1 cellular context compared by ENCODE assay signal in genomic region chr17:60524463-60525346, GRCh38.
TF ChIP-seq lines count a peak whose summit lies in the region.

No MANE protein-coding gene starts in this region.

TF ChIP-seq in GM23338, 12 proteins besides CTCF, POLR2A, EP300 and RAD21:
- TF ChIP-seq ZNF462 (CRISPR knock-in tag; IDR thresholded peaks at IDR 0.05), result no peak
- TF ChIP-seq ETS1 (IDR thresholded peaks at IDR 0.05), result no peak
- TF ChIP-seq REST (IDR thresholded peaks at IDR 0.05; ENCODE audit: unreplicated experiment), result no peak
- no peak for TF ChIP-seq CREB1 (CRISPR knock-in tag; IDR thresholded peaks at IDR 0.05; ENCODE audit: low read depth)
- no peak for TF ChIP-seq POLR2AphosphoS5 (IDR thresholded peaks at IDR 0.05; ENCODE audit: low read depth)
- TF ChIP-seq ZNF114 (CRISPR knock-in tag; IDR thresholded peaks at IDR 0.05), result no peak
- TF ChIP-seq EZH2 (IDR thresholded peaks at IDR 0.05; ENCODE audit: low read depth, unreplicated experiment), result no peak
- no peak for TF ChIP-seq JUNB (IDR thresholded peaks at IDR 0.05; ENCODE audit: unreplicated experiment)
- TF ChIP-seq NANOG (IDR thresholded peaks at IDR 0.05; ENCODE audit: borderline replicate concordance), result no peak
- TF ChIP-seq ZNF331 (CRISPR knock-in tag; IDR thresholded peaks at IDR 0.05; ENCODE audit: low read depth), result no peak
- TF ChIP-seq STAT1 (IDR thresholded peaks at IDR 0.05; ENCODE audit: unreplicated experiment), result no peak
- TF ChIP-seq EZH2phosphoT487 (IDR thresholded peaks at IDR 0.05; ENCODE audit: unreplicated experiment), result no peak
